ENCODE assay signal across 2 cellular contexts in genomic region chr3:185106491-185106890, GRCh38. TPM values are rescaled to one million over a fixed set of nuclear protein-coding genes. Genes with fewer than 3 reads are reported as not detected.
"Had no signal": no experiment of that assay in that cellular context is flagged by ENCODE, and none has a peak within 500 bp of the region (broad histone marks: within the 10 kb centered on the region; RNA-seq: fewer than 3 reads in every experiment).

No MANE protein-coding gene starts in this region.

RNA-seq across cellular contexts. Expression of gene C3orf70, which starts 46.4 kb away (rescaled TPM):
- total RNA-seq: naive thymus-derived CD8-positive, alpha-beta T cell had no signal
- polyA plus RNA-seq: keratinocyte had no signal
